In the genomic region with DNA sequence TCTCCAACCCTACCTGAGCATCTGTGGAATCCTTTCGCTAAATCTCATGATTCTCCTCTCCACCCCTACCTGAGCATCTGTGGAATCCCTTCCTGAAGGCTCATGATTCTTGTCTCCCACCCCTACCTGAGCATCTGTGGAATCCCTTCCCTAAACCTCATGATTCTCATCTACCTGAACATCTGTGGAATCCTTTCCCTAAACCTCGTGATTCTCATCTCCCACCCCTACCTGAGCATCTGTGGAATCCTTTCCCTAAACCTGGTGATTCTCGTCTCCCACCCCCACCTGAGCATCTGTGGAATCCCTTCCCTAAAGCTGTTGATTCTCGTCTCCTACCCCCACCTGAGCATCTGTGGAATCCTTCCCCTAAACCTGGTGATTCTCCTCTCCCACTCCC, we compare ENCODE assay signal across 34 cellular contexts.
"Had no signal": no experiment of that assay in that cellular context is flagged by ENCODE, and none has a peak within 500 bp of the region (broad histone marks: within the 10 kb centered on the region; RNA-seq: fewer than 3 reads in every experiment).

No MANE protein-coding gene starts in this region.

- H3K27ac ChIP-seq: ascending aorta, VCaP had no signal

- H3K9me3 ChIP-seq: ascending aorta had no signal

- H3K27me3 ChIP-seq: ascending aorta had no signal

- H3K27me3 Mint-ChIP-seq: activated naive CD4-positive, alpha-beta T cell treated with anti-CD3 and anti-CD28 coated beads, Interleukin-2, amount 10 ng/mL, durations not matched to agents 7 days and 5 days; activated naive CD4-positive, alpha-beta T cell treated with anti-CD3 and anti-CD28 coated beads, Interleukin-2, amount 50 U/mL, for 24 hours; activated naive CD8-positive, alpha-beta T cell; brain had no signal

- H3K4me3 Mint-ChIP-seq: activated B cell treated with CpG ODN at 0.5 μM for 24 hours; activated CD4-positive, alpha-beta memory T cell treated with anti-CD3 and anti-CD28 coated beads, Interleukin-2, amount 10 ng/mL, durations not matched to agents 7 days and 5 days; activated CD4-positive, alpha-beta T cell treated with anti-CD3 and anti-CD28 coated beads, Interleukin-2, amount 10 ng/mL, durations not matched to agents 24 days and 14 days; activated CD8-positive, alpha-beta memory T cell treated with anti-CD3 and anti-CD28 coated beads, Interleukin-2, amount 10 ng/mL, durations not matched to agents 7 days and 5 days; activated CD8-positive, alpha-beta T cell treated with anti-CD3 and anti-CD28 coated beads, Interleukin-2, amount 10 ng/mL, durations not matched to agents 7 days and 5 days; activated naive CD4-positive, alpha-beta T cell treated with anti-CD3 and anti-CD28 coated beads, Interleukin-2, amount 10 ng/mL, durations not matched to agents 7 days and 5 days; activated naive CD4-positive, alpha-beta T cell treated with anti-CD3 and anti-CD28 coated beads, Interleukin-2, amount 50 U/mL, for 24 hours; activated naive CD8-positive, alpha-beta T cell; activated naive CD8-positive, alpha-beta T cell treated with anti-CD3 and anti-CD28 coated beads, Interleukin-2, amount 10 ng/mL, durations not matched to agents 7 days and 5 days; activated naive CD8-positive, alpha-beta T cell treated with anti-CD3 and anti-CD28 coated beads, Interleukin-2, amount 50 U/mL, for 24 hours; activated T-cell treated with anti-CD3 and anti-CD28 coated beads, Interleukin-2, amount 50 U/mL, for 24 hours; brain; T-helper 1 cell treated with Interleukin-12 subunit alpha and Interleukin-12 subunit beta and Interleukin-4 antibody, amounts not matched to agents 30 μg/mL and 1 μg/mL, for 36 hours; T-helper 2 cell treated with Interferon-gamma antibody and Interleukin-4, amounts not matched to agents 5 μg/mL and 100 μg/mL, for 36 hours had no signal

- DNase-seq: activated B cell treated with CpG ODN at 0.5 μM for 24 hours; activated CD4-positive, alpha-beta memory T cell treated with anti-CD3 and anti-CD28 coated beads, Interleukin-2, amount 10 ng/mL, durations not matched to agents 7 days and 5 days; activated CD4-positive, alpha-beta T cell treated with anti-CD3 and anti-CD28 coated beads for 4 hours; activated CD4-positive, alpha-beta T cell treated with anti-CD3 and anti-CD28 coated beads, Interleukin-2, amount 10 ng/mL, durations not matched to agents 24 days and 14 days; activated CD4-positive, alpha-beta T cell treated with anti-CD3 and anti-CD28 coated beads, Interleukin-2, amount 50 U/mL, for 1 hour; activated CD4-positive, alpha-beta T cell treated with anti-CD3 and anti-CD28 coated beads, Interleukin-2, amount 50 U/mL, for 4 hours; activated CD4-positive, CD25-positive, alpha-beta regulatory T cell treated with anti-CD3 and anti-CD28 coated beads, Interleukin-2, amount 50 U/mL, for 72 hours; activated CD8-positive, alpha-beta memory T cell treated with anti-CD3 and anti-CD28 coated beads for 24 hours; activated CD8-positive, alpha-beta memory T cell treated with anti-CD3 and anti-CD28 coated beads, Interleukin-2, amount 10 ng/mL, durations not matched to agents 7 days and 5 days; activated CD8-positive, alpha-beta memory T cell treated with anti-CD3 and anti-CD28 coated beads, Interleukin-2, amount 50 U/mL, for 48 hours; activated CD8-positive, alpha-beta T cell treated with anti-CD3 and anti-CD28 coated beads, Interleukin-2, amount 10 ng/mL, durations not matched to agents 7 days and 5 days; activated effector memory CD4-positive, alpha-beta T cell treated with Interleukin-2 at 50 U/mL for 16 hours; activated gamma-delta T cell; activated naive CD4-positive, alpha-beta T cell treated with anti-CD3 and anti-CD28 coated beads, Interleukin-2, amount 10 ng/mL, durations not matched to agents 7 days and 5 days; activated naive CD4-positive, alpha-beta T cell treated with Interleukin-2 at 50 U/mL for 16 hours; activated naive CD8-positive, alpha-beta T cell treated with anti-CD3 and anti-CD28 coated beads, Interleukin-2, amount 10 ng/mL, durations not matched to agents 7 days and 5 days; activated naive CD8-positive, alpha-beta T cell treated with anti-CD3 and anti-CD28 coated beads, Interleukin-2, amount 50 U/mL, for 24 hours; activated T-cell treated with anti-CD3 and anti-CD28 coated beads, Interleukin-2, amount 50 U/mL, for 24 hours; activated T-cell treated with anti-CD3 and anti-CD28 coated beads, Interleukin-2, amount 50 U/mL, for 48 hours; amygdala; anterior cingulate cortex; central memory CD4-positive, alpha-beta T cell; T-helper 1 cell; T-helper 2 cell; T-helper 9 cell had no signal

- H3K4me3 ChIP-seq: ascending aorta had no signal

- ATAC-seq: activated CD8-positive, alpha-beta memory T cell treated with anti-CD3 and anti-CD28 coated beads, Interleukin-2, amount 10 ng/mL, durations not matched to agents 7 days and 5 days; activated CD8-positive, alpha-beta T cell treated with anti-CD3 and anti-CD28 coated beads, Interleukin-2, amount 10 ng/mL, durations not matched to agents 7 days and 5 days; activated naive CD8-positive, alpha-beta T cell treated with anti-CD3 and anti-CD28 coated beads, Interleukin-2, amount 50 U/mL, for 24 hours had no signal

- H3K36me3 Mint-ChIP-seq: activated CD8-positive, alpha-beta memory T cell treated with anti-CD3 and anti-CD28 coated beads, Interleukin-2, amount 10 ng/mL, durations not matched to agents 7 days and 5 days; activated naive CD4-positive, alpha-beta T cell treated with anti-CD3 and anti-CD28 coated beads, Interleukin-2, amount 10 ng/mL, durations not matched to agents 7 days and 5 days; activated naive CD4-positive, alpha-beta T cell treated with anti-CD3 and anti-CD28 coated beads, Interleukin-2, amount 50 U/mL, for 24 hours; activated naive CD8-positive, alpha-beta T cell; activated naive CD8-positive, alpha-beta T cell treated with anti-CD3 and anti-CD28 coated beads, Interleukin-2, amount 10 ng/mL, durations not matched to agents 7 days and 5 days had no signal

- H3K4me1 ChIP-seq: ascending aorta had no signal

- H3K27ac Mint-ChIP-seq: activated B cell treated with CpG ODN at 0.5 μM for 24 hours; activated CD4-positive, alpha-beta memory T cell treated with anti-CD3 and anti-CD28 coated beads, Interleukin-2, amount 10 ng/mL, durations not matched to agents 7 days and 5 days; activated CD4-positive, alpha-beta T cell treated with anti-CD3 and anti-CD28 coated beads, Interleukin-2, amount 10 ng/mL, durations not matched to agents 24 days and 14 days; activated CD8-positive, alpha-beta memory T cell treated with anti-CD3 and anti-CD28 coated beads, Interleukin-2, amount 10 ng/mL, durations not matched to agents 7 days and 5 days; activated CD8-positive, alpha-beta T cell treated with anti-CD3 and anti-CD28 coated beads, Interleukin-2, amount 10 ng/mL, durations not matched to agents 7 days and 5 days; activated naive CD4-positive, alpha-beta T cell treated with anti-CD3 and anti-CD28 coated beads, Interleukin-2, amount 10 ng/mL, durations not matched to agents 7 days and 5 days; activated naive CD4-positive, alpha-beta T cell treated with anti-CD3 and anti-CD28 coated beads, Interleukin-2, amount 50 U/mL, for 24 hours; activated naive CD8-positive, alpha-beta T cell; activated naive CD8-positive, alpha-beta T cell treated with anti-CD3 and anti-CD28 coated beads, Interleukin-2, amount 10 ng/mL, durations not matched to agents 7 days and 5 days; activated naive CD8-positive, alpha-beta T cell treated with anti-CD3 and anti-CD28 coated beads, Interleukin-2, amount 50 U/mL, for 24 hours; activated T-cell treated with anti-CD3 and anti-CD28 coated beads, Interleukin-2, amount 50 U/mL, for 24 hours; activated T-helper 2 cell treated with anti-CD3 and anti-CD28 coated beads, Interferon-gamma antibody, Interleukin-2, Interleukin-4, amounts not matched to agents 10 μg/mL and 5 μg/mL and 100 μg/mL, durations not matched to agents 14 hours and 24 hours and 36 hours; brain; T-helper 1 cell treated with Interleukin-12 subunit alpha and Interleukin-12 subunit beta and Interleukin-4 antibody, amounts not matched to agents 30 μg/mL and 1 μg/mL, for 36 hours; T-helper 2 cell treated with Interferon-gamma antibody and Interleukin-4, amounts not matched to agents 5 μg/mL and 100 μg/mL, for 36 hours had no signal

- H3K9me3 Mint-ChIP-seq: activated B cell treated with CpG ODN at 0.5 μM for 24 hours; activated CD4-positive, alpha-beta memory T cell treated with anti-CD3 and anti-CD28 coated beads, Interleukin-2, amount 10 ng/mL, durations not matched to agents 7 days and 5 days; activated CD4-positive, alpha-beta T cell treated with anti-CD3 and anti-CD28 coated beads, Interleukin-2, amount 10 ng/mL, durations not matched to agents 24 days and 14 days; activated naive CD4-positive, alpha-beta T cell treated with anti-CD3 and anti-CD28 coated beads, Interleukin-2, amount 10 ng/mL, durations not matched to agents 7 days and 5 days; activated naive CD4-positive, alpha-beta T cell treated with anti-CD3 and anti-CD28 coated beads, Interleukin-2, amount 50 U/mL, for 24 hours; activated naive CD8-positive, alpha-beta T cell treated with anti-CD3 and anti-CD28 coated beads, Interleukin-2, amount 10 ng/mL, durations not matched to agents 7 days and 5 days; activated naive CD8-positive, alpha-beta T cell treated with anti-CD3 and anti-CD28 coated beads, Interleukin-2, amount 50 U/mL, for 24 hours; activated T-cell treated with anti-CD3 and anti-CD28 coated beads, Interleukin-2, amount 50 U/mL, for 24 hours; activated T-helper 2 cell treated with anti-CD3 and anti-CD28 coated beads, Interferon-gamma antibody, Interleukin-2, Interleukin-4, amounts not matched to agents 10 μg/mL and 5 μg/mL and 100 μg/mL, durations not matched to agents 14 hours and 24 hours and 36 hours; brain; T-helper 1 cell treated with Interleukin-12 subunit alpha and Interleukin-12 subunit beta and Interleukin-4 antibody, amounts not matched to agents 30 μg/mL and 1 μg/mL, for 36 hours; T-helper 2 cell treated with Interferon-gamma antibody and Interleukin-4, amounts not matched to agents 5 μg/mL and 100 μg/mL, for 36 hours had no signal

- H3K4me1 Mint-ChIP-seq: activated B cell treated with CpG ODN at 0.5 μM for 24 hours; activated CD4-positive, alpha-beta memory T cell treated with anti-CD3 and anti-CD28 coated beads, Interleukin-2, amount 10 ng/mL, durations not matched to agents 7 days and 5 days; activated CD4-positive, alpha-beta T cell treated with anti-CD3 and anti-CD28 coated beads, Interleukin-2, amount 10 ng/mL, durations not matched to agents 24 days and 14 days; activated CD8-positive, alpha-beta memory T cell treated with anti-CD3 and anti-CD28 coated beads, Interleukin-2, amount 10 ng/mL, durations not matched to agents 7 days and 5 days; activated naive CD4-positive, alpha-beta T cell treated with anti-CD3 and anti-CD28 coated beads, Interleukin-2, amount 10 ng/mL, durations not matched to agents 7 days and 5 days; activated naive CD4-positive, alpha-beta T cell treated with anti-CD3 and anti-CD28 coated beads, Interleukin-2, amount 50 U/mL, for 24 hours; activated naive CD8-positive, alpha-beta T cell treated with anti-CD3 and anti-CD28 coated beads, Interleukin-2, amount 10 ng/mL, durations not matched to agents 7 days and 5 days; activated naive CD8-positive, alpha-beta T cell treated with anti-CD3 and anti-CD28 coated beads, Interleukin-2, amount 50 U/mL, for 24 hours; brain had no signal

- FAIRE-seq: TTC549 had no signal
